In the genomic region with DNA sequence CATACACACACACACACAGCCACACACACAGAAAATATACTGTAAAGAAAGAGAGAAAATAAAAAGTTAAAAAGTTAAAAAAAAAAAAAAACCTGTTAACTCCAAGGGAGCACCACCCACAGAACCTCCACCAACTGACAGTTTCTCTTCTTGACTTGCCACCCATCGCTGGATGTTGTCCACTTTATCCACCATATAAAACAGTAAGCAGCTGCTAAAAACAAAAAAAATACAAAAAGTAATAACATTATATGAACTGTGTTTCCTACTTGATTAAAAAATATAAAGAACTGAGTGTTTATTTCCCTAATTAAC, we compare ENCODE assay signal across 9 cellular contexts. TPM values are rescaled to one million over a fixed set of nuclear protein-coding genes. Genes with fewer than 3 reads are reported as not detected.
A peak's percentile ranks its signal among the peaks of the same experiment; 100 is the strongest.
DNase-seq lines count a peak whose midpoint lies in the region; ATAC-seq and TF ChIP-seq lines count a peak whose summit lies in the region.
"Had no signal": no experiment of that assay in that cellular context is flagged by ENCODE, and none has a peak within 500 bp of the region (broad histone marks: within the 10 kb centered on the region; RNA-seq: fewer than 3 reads in every experiment).

No MANE protein-coding gene starts in this region.

- no peak for TF ChIP-seq CTCF in AG04450 (IDR thresholded peaks at IDR 0.05; ENCODE audit: low read depth, low read length)
- no peak for TF ChIP-seq CTCF in omental fat pad (IDR thresholded peaks at IDR 0.05)

- H3K27me3 Mint-ChIP-seq in central memory CD8-positive, alpha-beta T cell: no peaks in the 10 kb centered on the region
- H3K27me3 Mint-ChIP-seq in naive thymus-derived CD8-positive, alpha-beta T cell: peaks cover 0 to 9% (median 1%) of the 10 kb centered on the region in 5 donors

- H3K4me1 Mint-ChIP-seq in central memory CD8-positive, alpha-beta T cell: peaks cover 62% of the 10 kb centered on the region
- peaks cover 31 to 70% (median 65%) of the 10 kb centered on the region in 4 donors for H3K4me1 Mint-ChIP-seq in naive thymus-derived CD8-positive, alpha-beta T cell

- peak overlapping the region; percentile 91 for H3K4me3 Mint-ChIP-seq in central memory CD8-positive, alpha-beta T cell
- peak overlapping the region; percentile 89 to 99 (median 96) for H3K4me3 Mint-ChIP-seq in naive thymus-derived CD8-positive, alpha-beta T cell

- no peak for ATAC-seq in central memory CD8-positive, alpha-beta T cell (replicated peaks; ENCODE audit: extremely low read depth, poor library complexity, severe bottlenecking)
- ATAC-seq in naive thymus-derived CD8-positive, alpha-beta T cell: no peak
- ATAC-seq in omental fat pad (ENCODE audit: low FRiP score): no peak
- ATAC-seq in HG02885 (IDR thresholded peaks at IDR 0.05; ENCODE audit: poor library complexity, unreplicated experiment): no peak

- DNase-seq in AG04450 (ENCODE audit: low read depth, low spot score): no peak
- no peak for DNase-seq in Jurkat, Clone E6-1 (ENCODE audit: low read depth, low spot score)
- no peak for DNase-seq in central memory CD8-positive, alpha-beta T cell (ENCODE audit: low spot score in 2 of 2)
- DNase-seq in naive thymus-derived CD8-positive, alpha-beta T cell: peak in 1 of 10 donors; percentile 22
- no peak for DNase-seq in omental fat pad (ENCODE audit: low spot score)
- no peak for DNase-seq in NCI-H1417 treated with DMSO at 0.1 percent for 48 hours (lab: John Stamatoyannopoulos, UW)
- no peak for DNase-seq in amniotic stem cell (lab: John Stamatoyannopoulos, UW)
- DNase-seq: NCI-H446 treated with DMSO at 0.1 percent for 48 hours had no signal

- peaks cover 7% of the 10 kb centered on the region for H3K27me3 ChIP-seq in AG04450 (ENCODE audit: control insufficient read depth, insufficient read depth, low read length)

- H3K27ac ChIP-seq in AG04450 (ENCODE audit: low read depth, low read length): no peak overlapping the region

- H3K4me3 ChIP-seq in AG04450 (ENCODE audit: low read depth, low read length): peak overlapping the region; percentile 75
- H3K4me3 ChIP-seq in Jurkat, Clone E6-1 (ENCODE audit: low read length): peak overlapping the region; percentile 76

- CTCF ChIA-PET in AG04450 (lab: Charles Lee): interaction anchor here (0.6 to 10.7 kb wide), 3 partner anchors 9 to 38 kb away, joined by 3 to 148 read pairs (median 3); no protein-coding TSS in a partner anchor

- POLR2A ChIA-PET in AG04450 (lab: Yijun Ruan, JAX): interaction anchor here (0.8 to 1.0 kb wide), 2 partner anchors 9 to 29 kb away, joined by 3 read pairs; no protein-coding TSS in a partner anchor
- POLR2A ChIA-PET in naive thymus-derived CD8-positive, alpha-beta T cell (lab: Charles Lee): interaction anchor here (0.7 to 4.1 kb wide), 5 partner anchors 7 to 17 kb away, joined by 3 to 35 read pairs (median 4); no protein-coding TSS in a partner anchor

- peaks cover 8% of the 10 kb centered on the region for H3K36me3 Mint-ChIP-seq in central memory CD8-positive, alpha-beta T cell (ENCODE audit: insufficient read depth)
- H3K36me3 Mint-ChIP-seq in naive thymus-derived CD8-positive, alpha-beta T cell: no peaks in the 10 kb centered on the region

- H3K9me3 Mint-ChIP-seq in central memory CD8-positive, alpha-beta T cell: no peaks in the 10 kb centered on the region
- H3K9me3 Mint-ChIP-seq in naive thymus-derived CD8-positive, alpha-beta T cell: no peaks in the 10 kb centered on the region

- H3K27ac Mint-ChIP-seq in central memory CD8-positive, alpha-beta T cell (ENCODE audit: low read depth): peak overlapping the region; percentile 93
- H3K27ac Mint-ChIP-seq in naive thymus-derived CD8-positive, alpha-beta T cell: peak overlapping the region; percentile 78 to 98 (median 95)

- no peaks in the 10 kb centered on the region; the same call in 1 of the 2 replicates for H3K9me3 ChIP-seq in AG04450 (ENCODE audit: control insufficient read depth, insufficient read depth, low read length)

RNA-seq across cellular contexts. Expression of a gene that starts 1.2 kb away (rescaled TPM):
- polyA plus RNA-seq in AG04450 (2011; rRNA removed): 3.5 and 4.5 TPM in 2 replicates
- 5.4 and 9.6 TPM in 2 replicates for polyA minus RNA-seq in AG04450 (2011; rRNA and poly(A)+ RNA removed)
- polyA plus RNA-seq in Jurkat, Clone E6-1 (2012; ENCODE audit: insufficient read depth, insufficient read length): 9.3 TPM
- 10 to 100 TPM; 29.6 to 30.4 TPM for total RNA-seq in naive thymus-derived CD8-positive, alpha-beta T cell
- 1 to 10 TPM; 4.4 to 4.7 (median 4.6) TPM for polyA plus RNA-seq in naive thymus-derived CD8-positive, alpha-beta T cell
- total RNA-seq in omental fat pad: 10 to 100 TPM; 16.9 to 31.8 (median 24.3) TPM

RNA-seq across cellular contexts. Expression of a gene that starts 10.6 kb away (rescaled TPM):
- polyA plus RNA-seq in AG04450 (2011; rRNA removed): 1.6 and 2.2 TPM in 2 replicates
- 3.6 and 7.3 TPM in 2 replicates for polyA minus RNA-seq in AG04450 (2011; rRNA and poly(A)+ RNA removed)
- polyA plus RNA-seq in Jurkat, Clone E6-1 (2012; ENCODE audit: insufficient read depth, insufficient read length): 2.9 TPM
- total RNA-seq in naive thymus-derived CD8-positive, alpha-beta T cell: 10 to 100 TPM; 11.6 to 12.9 TPM
- polyA plus RNA-seq in naive thymus-derived CD8-positive, alpha-beta T cell: under 1 TPM; 0.24 to 0.51 (median 0.39) TPM
- total RNA-seq in omental fat pad: 10 to 100 TPM in 3 of 4 donors, 1 to 10 TPM in 1; 8.4 to 21.3 (median 16.8) TPM

RNA-seq across cellular contexts. Expression of a gene that starts 59.8 kb away (rescaled TPM):
- 13.1 and 14.9 TPM in 2 replicates for polyA plus RNA-seq in AG04450 (2011; rRNA removed)
- 10.2 and 13.6 TPM in 2 replicates for polyA minus RNA-seq in AG04450 (2011; rRNA and poly(A)+ RNA removed)
- polyA plus RNA-seq in Jurkat, Clone E6-1 (2012; ENCODE audit: insufficient read depth, insufficient read length): 47.7 TPM
- total RNA-seq in naive thymus-derived CD8-positive, alpha-beta T cell: 1 to 10 TPM; 3.0 to 3.1 TPM
- 1 to 10 TPM; 5.1 to 6.5 (median 6.3) TPM for polyA plus RNA-seq in naive thymus-derived CD8-positive, alpha-beta T cell
- total RNA-seq in omental fat pad: 100 to 1,000 TPM; 105 to 164 (median 140) TPM

Comparison
In these comparisons a context has a peak if more than half of its experiments do, and no peak if none do; other contexts are left out.
1. RNA of a gene that starts 59.8 kb away (total RNA-seq): 105 to 164 TPM in omental fat pad; 3.0 to 3.1 TPM in naive thymus-derived CD8-positive, alpha-beta T cell; every median in the first group is over 10 times any median in the second.